Comparison of ENCODE assay signal across 24 cellular contexts in genomic region chr11:125946712-125947418, GRCh38. TPM values are rescaled to one million over a fixed set of nuclear protein-coding genes. Genes with fewer than 3 reads are reported as not detected.
"Had no signal": no experiment of that assay in that cellular context is flagged by ENCODE, and none has a peak within 500 bp of the region (broad histone marks: within the 10 kb centered on the region; RNA-seq: fewer than 3 reads in every experiment).

No MANE protein-coding gene starts in this region.

- H3K36me3 ChIP-seq: esophagus squamous epithelium, gastroesophageal sphincter, tibial nerve had no signal

- ATAC-seq: effector memory CD8-positive, alpha-beta T cell; gastroesophageal sphincter; left ventricle myocardium superior; psoas muscle; sciatic nerve; stimulated activated naive B cell treated with anti-CD40 and anti-IgM and Interleukin-4, amounts not matched to agents 10 μg/mL and 1 μg/mL and 100 μg/mL, for 72 hours; stimulated activated naive CD8-positive, alpha-beta T cell treated with anti-CD3 and anti-CD28 coated beads, Interleukin-15, amount 100 ng/mL, for 72 hours had no signal

- DNase-seq: effector memory CD8-positive, alpha-beta T cell; esophagus squamous epithelium; foreskin fibroblast; glutamatergic neuron; immature natural killer cell; left ventricle myocardium superior; mesenchymal stem cell; naive B cell; occipital lobe; psoas muscle; retina; stimulated activated CD4-positive, alpha-beta T cell treated with anti-CD3 and anti-CD28 coated beads, Interleukin-2, amount 100 ng/mL, for 24 hours; stimulated activated CD4-positive, alpha-beta T cell treated with anti-CD3 and anti-CD28 coated beads, Interleukin-4, amount 100 ng/mL, for 4 hours; stimulated activated naive B cell treated with anti-CD40 and anti-IgM and Interleukin-4, amounts not matched to agents 10 μg/mL and 1 μg/mL and 100 μg/mL, for 72 hours; stimulated activated naive CD8-positive, alpha-beta T cell treated with anti-CD3 and anti-CD28 coated beads, Interleukin-15, amount 100 ng/mL, for 72 hours; testis had no signal

- H3K9me3 ChIP-seq: esophagus squamous epithelium, gastroesophageal sphincter, psoas muscle, testis, tibial nerve had no signal

- H3K36me3 Mint-ChIP-seq: immature natural killer cell; naive B cell; stimulated activated naive B cell treated with anti-CD40 and anti-IgM and Interleukin-4, amounts not matched to agents 10 μg/mL and 1 μg/mL and 100 μg/mL, for 72 hours had no signal

- H3K4me1 Mint-ChIP-seq: immature natural killer cell had no signal

- H3K9me3 Mint-ChIP-seq: effector memory CD8-positive, alpha-beta T cell; immature natural killer cell; naive B cell; nephron; stimulated activated naive B cell treated with anti-CD40 and anti-IgM and Interleukin-4, amounts not matched to agents 10 μg/mL and 1 μg/mL and 100 μg/mL, for 72 hours; stimulated activated naive CD8-positive, alpha-beta T cell treated with anti-CD3 and anti-CD28 coated beads, Interleukin-15, amount 100 ng/mL, for 72 hours had no signal

- H3K4me3 ChIP-seq: esophagus squamous epithelium, gastroesophageal sphincter, lung, psoas muscle, skin epidermis, testis, tibial nerve had no signal

- H3K27me3 ChIP-seq: gastroesophageal sphincter, testis, tibial nerve had no signal

- H3K4me1 ChIP-seq: psoas muscle had no signal

- H3K27ac ChIP-seq: epithelial cell of prostate, esophagus squamous epithelium, gastroesophageal sphincter, psoas muscle, skin epidermis, testis, tibial nerve had no signal

- H3K27ac Mint-ChIP-seq: effector memory CD8-positive, alpha-beta T cell; immature natural killer cell; naive B cell; nephron; stimulated activated naive B cell treated with anti-CD40 and anti-IgM and Interleukin-4, amounts not matched to agents 10 μg/mL and 1 μg/mL and 100 μg/mL, for 72 hours; stimulated activated naive CD8-positive, alpha-beta T cell treated with anti-CD3 and anti-CD28 coated beads, Interleukin-15, amount 100 ng/mL, for 72 hours had no signal

- H3K4me3 Mint-ChIP-seq: effector memory CD8-positive, alpha-beta T cell; immature natural killer cell; naive B cell; nephron; stimulated activated naive B cell treated with anti-CD40 and anti-IgM and Interleukin-4, amounts not matched to agents 10 μg/mL and 1 μg/mL and 100 μg/mL, for 72 hours; stimulated activated naive CD8-positive, alpha-beta T cell treated with anti-CD3 and anti-CD28 coated beads, Interleukin-15, amount 100 ng/mL, for 72 hours had no signal

RNA-seq across cellular contexts. Expression of gene VSIG10L2, which starts 1.0 kb away (rescaled TPM):
- total RNA-seq: gastroesophageal sphincter, left ventricle myocardium superior, occipital lobe, psoas muscle, sciatic nerve, subcutaneous adipose tissue, testis, tibial nerve had no signal

RNA-seq across cellular contexts. Expression of gene DDX25, which starts 42.6 kb away (rescaled TPM):
- total RNA-seq: left ventricle myocardium superior, psoas muscle, subcutaneous adipose tissue had no signal
